In the genomic region with DNA sequence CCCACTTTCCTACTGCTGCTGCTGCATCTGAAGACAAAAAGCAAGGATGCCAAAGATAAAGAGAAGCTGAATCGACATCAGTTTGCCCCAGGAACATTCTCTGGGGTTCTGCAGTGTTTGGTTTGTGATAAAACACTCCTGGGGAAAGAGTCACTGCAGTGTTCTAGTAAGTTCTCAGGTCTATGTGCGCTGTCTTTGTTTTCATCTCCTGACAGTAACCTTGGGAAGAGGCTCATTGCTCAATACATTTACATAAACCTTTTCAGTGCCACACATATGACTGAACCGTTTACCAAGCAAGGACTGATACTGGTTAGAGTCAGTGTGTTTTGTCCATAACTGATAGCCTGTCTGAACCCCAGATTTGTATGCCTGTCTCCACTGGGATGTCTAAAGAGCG, we compare ENCODE assay signal across 32 cellular contexts.
DNase-seq lines count a peak whose midpoint lies in the region; ATAC-seq, FAIRE-seq and TF ChIP-seq lines count a peak whose summit lies in the region.
"Had no signal": no experiment of that assay in that cellular context is flagged by ENCODE, and none has a peak within 500 bp of the region (broad histone marks: within the 10 kb centered on the region; RNA-seq: fewer than 3 reads in every experiment).

No MANE protein-coding gene starts in this region.

- no peak overlapping the region; the same call in 1 of the 2 replicates for H2AK5ac ChIP-seq in IMR-90 (ENCODE audit: low read depth, low read length)

- H3K9ac ChIP-seq in BLaER1 treated with 17β-estradiol and CSF1 and Interleukin-3, amounts not matched to agents 10 nM and 100 nM, result peak overlapping the region in 4 of 11 experiments; percentile 1 to 72 (median 46); a peak in 3 of 22 replicates
- H3K9ac ChIP-seq in IMR-90 (ENCODE audit: low read depth, low read length) (no peak overlapping the region), liver (ENCODE audit: low read depth in 1 of 2, low read length in 2 of 2) (peak overlapping the region in 1 of 2 donors; percentile 47)

- no peak overlapping the region for H2BK5ac ChIP-seq in IMR-90 (ENCODE audit: low read depth, low read length, poor library complexity, severe bottlenecking)

- H3K27ac ChIP-seq in BLaER1 treated with 17β-estradiol and CSF1 and Interleukin-3, amounts not matched to agents 10 nM and 100 nM, result peak overlapping the region in 10 of 11 experiments; percentile 56 to 92 (median 82); a peak in 16 of 22 replicates
- H3K27ac ChIP-seq in IMR-90 (ENCODE audit: insufficient read depth, low read length), result no peak overlapping the region
- H3K27ac ChIP-seq in liver (ENCODE audit: low read depth in 1 of 2, low read length in 2 of 2), result peak overlapping the region; percentile 25 to 56
- no peak overlapping the region for H3K27ac ChIP-seq in small intestine (ENCODE audit: low read depth in 1 of 2, low read length in 1 of 2)
- H3K27ac ChIP-seq: A549, C4-2B, PC-9, SJSA1 had no signal

- TF ChIP-seq CTCF in IMR-90 (conservative IDR thresholded peaks at IDR 0.05; ENCODE audit: low read depth, low read length), result no peak
- TF ChIP-seq CTCF in liver (IDR thresholded peaks at IDR 0.05; ENCODE audit: low read depth, low read length, missing input control), result no peak
- TF ChIP-seq CTCF in foreskin fibroblast (IDR thresholded peaks at IDR 0.05; ENCODE audit: low read depth, low read length), result no peak

- peaks cover 71 to 79% (median 77%) of the 10 kb centered on the region in 10 experiments for H3K4me1 ChIP-seq in BLaER1 treated with 17β-estradiol and CSF1 and Interleukin-3, amounts not matched to agents 10 nM and 100 nM
- peaks cover 2% of the 10 kb centered on the region for H3K4me1 ChIP-seq in IMR-90 (ENCODE audit: control insufficient read depth, insufficient read depth, low read length)
- peaks cover 0 to 14% (median 8%) of the 10 kb centered on the region in 4 donors for H3K4me1 ChIP-seq in liver (ENCODE audit: control insufficient read depth in 4 of 4, insufficient read depth in 4 of 4, low read length in 3 of 4)
- no peaks in the 10 kb centered on the region for H3K4me1 ChIP-seq in small intestine (ENCODE audit: control insufficient read depth in 2 of 2, insufficient read depth in 1 of 2, low read depth in 1 of 2, low read length in 1 of 2)

- no peak overlapping the region for H2BK15ac ChIP-seq in IMR-90 (ENCODE audit: low read depth, low read length)

- H3K23ac ChIP-seq in IMR-90 (ENCODE audit: low read depth, low read length), result no peak overlapping the region

- no peaks in the 10 kb centered on the region for H3K27me3 ChIP-seq in BLaER1 treated with 17β-estradiol and CSF1 and Interleukin-3, amounts not matched to agents 10 nM and 100 nM
- H3K27me3 ChIP-seq in IMR-90 (ENCODE audit: control insufficient read depth, insufficient read depth, low read length), result no peaks in the 10 kb centered on the region
- no peaks in the 10 kb centered on the region for H3K27me3 ChIP-seq in liver (ENCODE audit: control insufficient read depth in 4 of 4, insufficient read depth in 4 of 4, low read length in 3 of 4)
- peaks cover 0 to 1% of the 10 kb centered on the region in 2 donors for H3K27me3 ChIP-seq in small intestine (ENCODE audit: control insufficient read depth in 2 of 2, insufficient read depth in 2 of 2, low read length in 2 of 2)
- H3K27me3 ChIP-seq: MG63, SJSA1 had no signal

- 0 out of 2 replicates have a peak overlapping the region, but pooled peaks have one; percentile 15 for H3K14ac ChIP-seq in IMR-90 (replicated peaks; ENCODE audit: low read depth, low read length)

- CTCF ChIA-PET in IMR-90 (lab: Yijun Ruan, JAX), result no interaction called here

- no peak overlapping the region for H3K18ac ChIP-seq in IMR-90 (ENCODE audit: low read depth, low read length)

- H3K9me3 ChIP-seq in BLaER1 treated with 17β-estradiol and CSF1 and Interleukin-3, amounts not matched to agents 10 nM and 100 nM (replicated peaks in 1 of 11), result 0 out of 22 replicates have a peak, but pooled peaks cover 0 to 3% (median 0%) of the 10 kb centered on the region in 11 experiments
- H3K9me3 ChIP-seq in IMR-90 (ENCODE audit: control insufficient read depth, insufficient read depth, low read length) (no peaks in the 10 kb centered on the region), liver (ENCODE audit: control insufficient read depth in 4 of 4, low read length in 3 of 4) (no peaks in the 10 kb centered on the region), small intestine (ENCODE audit: control insufficient read depth, low read depth) (no peaks in the 10 kb centered on the region)
- H3K9me3 ChIP-seq: A549, MG63, SJSA1 had no signal

- no peak overlapping the region for H4K8ac ChIP-seq in IMR-90 (ENCODE audit: low read depth in 2 of 2, low read length in 2 of 2)

- POLR2A ChIA-PET in IMR-90 (lab: Charles Lee; ENCODE audit: unreplicated experiment), result no interaction called here

- H3K56ac ChIP-seq in IMR-90 (ENCODE audit: extremely low read depth, insufficient read depth, low read length), result no peak overlapping the region

- H4K20me1 ChIP-seq in BLaER1 treated with 17β-estradiol and CSF1 and Interleukin-3, amounts not matched to agents 10 nM and 100 nM, result no peaks in the 10 kb centered on the region
- H4K20me1 ChIP-seq in IMR-90 (ENCODE audit: insufficient read depth, low read length), result no peaks in the 10 kb centered on the region

- no peak overlapping the region for H4K5ac ChIP-seq in IMR-90 (ENCODE audit: low read depth, low read length)

- no peaks in the 10 kb centered on the region for H3K36me3 ChIP-seq in BLaER1 treated with 17β-estradiol and CSF1 and Interleukin-3, amounts not matched to agents 10 nM and 100 nM
- peaks cover 3% of the 10 kb centered on the region for H3K36me3 ChIP-seq in IMR-90 (ENCODE audit: control insufficient read depth, insufficient read depth, low read length)
- H3K36me3 ChIP-seq in liver (ENCODE audit: control insufficient read depth in 4 of 4, insufficient read depth in 3 of 4, low read depth in 1 of 4, low read length in 3 of 4), result peaks cover 0 to 2% (median 0%) of the 10 kb centered on the region in 4 donors
- peaks cover 0 to 2% of the 10 kb centered on the region in 2 donors for H3K36me3 ChIP-seq in small intestine (ENCODE audit: control insufficient read depth in 2 of 2, insufficient read depth in 2 of 2, low read length in 2 of 2)

- 80% methylated on average over 1 of the region's 4 CpGs; no CpG with 5 or more reads in 1 of the 2 experiments for WGBS in IMR-90 (ENCODE audit: extremely low coverage in 2 of 2, insufficient read length in 1 of 2), 2 experiments
- WGBS in liver, result 43% methylated on average over 4 of the region's 4 CpGs
- 73 to 83% (median 80%) methylated on average over 4 of the region's 4 CpGs for WGBS in small intestine, 3 donors

- no peaks in the 10 kb centered on the region; a peak in 1 of 4 replicates for H3K79me1 ChIP-seq in IMR-90 (ENCODE audit: low read depth in 1 of 2, low read length in 2 of 2)

- FAIRE-seq in small intestine (lab: Jason Lieb, UNC), result no peak
- FAIRE-seq: A549, GM12878 had no signal

- peak overlapping the region; percentile 74 to 87 (median 84) for H3K4me2 ChIP-seq in BLaER1 treated with 17β-estradiol and CSF1 and Interleukin-3, amounts not matched to agents 10 nM and 100 nM
- H3K4me2 ChIP-seq in IMR-90 (ENCODE audit: low read depth, low read length), result no peak overlapping the region
- H3K4me2 ChIP-seq: A549, PC-9 had no signal

- H4K91ac ChIP-seq in IMR-90 (ENCODE audit: insufficient read depth, low read depth, low read length), result no peak overlapping the region

- no peaks in the 10 kb centered on the region; the same call in none of the 2 replicates for H3K9me1 ChIP-seq in IMR-90 (ENCODE audit: insufficient read depth, low read length)

- DNase-seq in IMR-90 (no peak), dedifferentiated amniotic fluid mesenchymal stem cell (ENCODE audit: extremely low spot score) (peak; percentile 14), foreskin fibroblast (no peak), small intestine (no peak), putamen (ENCODE audit: low spot score) (no peak)
- DNase-seq: AML-193; CD8-positive, alpha-beta T cell; DMS 273 treated with DMSO at 0.1 percent for 48 hours; DMS79; GDM1; GOT3; HCEC 1CT; KBM-7; MG63; NCI-H1048; NCI-H1417; NCI-H1694; NCI-H2029 treated with DMSO at 0.1 percent for 48 hours; NCI-H446 treated with DMSO at 0.1 percent for 48 hours; NCI-H526; NCI-H82; NK-92 treated with Interleukin-12 subunit alpha and Interleukin-12 subunit beta, amount 100 ng/mL, for 24 hours; PC-9; Right ventricle myocardium superior; RPMI8226 had no signal

- no peak overlapping the region for H3K4me3 ChIP-seq in BLaER1 treated with 17β-estradiol and CSF1 and Interleukin-3, amounts not matched to agents 10 nM and 100 nM
- no peak overlapping the region for H3K4me3 ChIP-seq in IMR-90 (ENCODE audit: insufficient read depth, low read depth, low read length)
- H3K4me3 ChIP-seq in liver (ENCODE audit: low read depth in 1 of 3, low read length in 3 of 3), result no peak overlapping the region
- no peak overlapping the region for H3K4me3 ChIP-seq in foreskin fibroblast (ENCODE audit: low read depth in 1 of 2, low read length in 2 of 2)
- no peak overlapping the region for H3K4me3 ChIP-seq in small intestine (ENCODE audit: low read depth in 1 of 2, low read length in 2 of 2)
- H3K4me3 ChIP-seq: A549, GM12878, MG63, PC-9, SJSA1 had no signal

- intact Hi-C loops in IMR-90 (cut with micrococcal nuclease), result no loop called here

- BruUV-seq in IMR-90 (replicated peaks; lab: Mats Ljungman, UMichigan), result no TSS peak

- no peak overlapping the region for H2BK20ac ChIP-seq in IMR-90 (ENCODE audit: low read depth, low read length)

- dilution Hi-C loops in IMR-90 (cut with HindIII; ENCODE audit: low sequenced_read_pairs, unreplicated experiment), result no loop called here

- no peak for TF ChIP-seq POLR2A in IMR-90 (IDR thresholded peaks at IDR 0.05; ENCODE audit: low read depth, low read length)

- ATAC-seq in IMR-90 (ENCODE audit: low read depth), result no peak
- ATAC-seq in GM19351 (IDR thresholded peaks at IDR 0.05; ENCODE audit: unreplicated experiment), result no peak
- ATAC-seq: A549; CD8-positive, alpha-beta T cell; GM12878 had no signal

- no peak overlapping the region for H3K4ac ChIP-seq in IMR-90 (ENCODE audit: low read depth, low read length)

- TF ChIP-seq RAD21 in IMR-90 (IDR thresholded peaks at IDR 0.05; ENCODE audit: low read length), result no peak
- no peak for TF ChIP-seq RAD21 in liver (IDR thresholded peaks at IDR 0.05)

- no peak overlapping the region for H2AFZ ChIP-seq in IMR-90 (replicated peaks; ENCODE audit: low read length, poor library complexity)
- H2AFZ ChIP-seq: PC-9 had no signal

- no peak overlapping the region for H2BK120ac ChIP-seq in IMR-90 (ENCODE audit: low read depth, low read length)

- in situ Hi-C loops in IMR-90 (cut with MboI; ENCODE audit: low sequenced_read_pairs), result no loop called here

- no peak overlapping the region for H2AK9ac ChIP-seq in IMR-90 (replicated peaks; ENCODE audit: low read depth, low read length, poor library complexity)

TF ChIP-seq in IMR-90, 13 proteins besides CTCF, POLR2A, EP300 and RAD21 (continues in another document):
- TF ChIP-seq CEBPB (IDR thresholded peaks at IDR 0.05; ENCODE audit: low read depth, low read length), result no peak
- no peak for TF ChIP-seq RFX5 (IDR thresholded peaks at IDR 0.05; ENCODE audit: low read depth, low read length)

TF ChIP-seq in liver, 16 proteins besides CTCF, POLR2A, EP300 and RAD21 (continues in another document):
- TF ChIP-seq FOXA2 (IDR thresholded peaks at IDR 0.05), result peak; percentile 22
- TF ChIP-seq, protein P1, sequence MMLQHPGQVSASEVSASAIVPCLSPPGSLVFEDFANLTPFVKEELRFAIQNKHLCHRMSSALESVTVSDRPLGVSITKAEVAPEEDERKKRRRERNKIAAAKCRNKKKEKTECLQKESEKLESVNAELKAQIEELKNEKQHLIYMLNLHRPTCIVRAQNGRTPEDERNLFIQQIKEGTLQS (IDR thresholded peaks at IDR 0.05), result no peak

Comparison
In these comparisons a context has a peak if more than half of its experiments do, and no peak if none do; other contexts are left out.
1. H3K27ac ChIP-seq: peak in BLaER1 treated with 17β-estradiol and CSF1 and Interleukin-3, amounts not matched to agents 10 nM and 100 nM (10 of 11) and liver (2 of 2); none in IMR-90 (single experiment) and small intestine (0 of 2).